ENCODE assay signal across 14 cellular contexts in genomic region chr16:76955629-76956028, GRCh38.
"Had no signal": no experiment of that assay in that cellular context is flagged by ENCODE, and none has a peak within 500 bp of the region (broad histone marks: within the 10 kb centered on the region; RNA-seq: fewer than 3 reads in every experiment).

No MANE protein-coding gene starts in this region.

- H3K27me3 ChIP-seq: stomach, vagina had no signal

- H3K4me1 ChIP-seq: lower lobe of right lung, stomach, vagina had no signal

- ATAC-seq: left cardiac atrium, lower lobe of right lung had no signal

- H3K27ac ChIP-seq: coronary artery, epithelial cell of prostate, lower lobe of right lung, stomach, thoracic aorta, vagina had no signal

- DNase-seq: amygdala; caudate nucleus; effector CD4-positive, alpha-beta T cell; glutamatergic neuron; left cardiac atrium; lower lobe of right lung; naive B cell; retina; stomach; T-helper 2 cell had no signal

- H3K9me3 ChIP-seq: lower lobe of right lung, thoracic aorta, vagina had no signal

- H3K36me3 ChIP-seq: lower lobe of right lung, stomach, thoracic aorta, vagina had no signal

- H3K4me3 ChIP-seq: coronary artery, lower lobe of right lung, stomach, thoracic aorta, vagina had no signal
